ENCODE assay signal across 1 cellular context in the genomic region with DNA sequence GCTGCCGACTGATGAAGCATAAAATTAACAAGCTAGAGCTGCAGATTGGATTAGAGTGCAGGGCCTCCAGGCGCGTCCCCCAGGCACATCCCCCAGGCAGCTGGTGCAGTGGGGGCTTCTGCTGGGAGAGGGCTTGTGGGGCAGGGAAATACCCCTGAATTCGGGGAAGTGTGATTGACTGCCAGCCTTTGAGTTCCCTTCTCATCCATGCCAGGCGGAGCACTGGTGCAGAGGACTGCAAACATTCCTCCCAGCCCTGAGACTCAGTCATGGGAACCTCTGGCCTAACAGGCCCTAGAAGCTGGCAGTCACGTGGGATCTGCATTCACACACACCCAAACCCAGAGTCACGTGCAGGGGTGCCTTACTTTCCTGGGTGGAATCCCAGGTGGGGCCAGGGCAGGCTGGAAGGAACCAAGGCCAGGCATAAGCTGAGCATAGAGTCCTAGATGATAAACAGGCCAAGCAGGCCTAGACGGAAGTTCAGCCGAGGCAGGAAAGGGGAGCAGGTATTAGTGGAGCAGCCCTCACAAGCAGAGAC.
TF ChIP-seq lines count a peak whose summit lies in the region.

No MANE protein-coding gene starts in this region.

TF ChIP-seq in WTC11, 78 proteins besides CTCF, POLR2A, EP300 and RAD21 (continued from another document):
- TF ChIP-seq, protein P1, sequence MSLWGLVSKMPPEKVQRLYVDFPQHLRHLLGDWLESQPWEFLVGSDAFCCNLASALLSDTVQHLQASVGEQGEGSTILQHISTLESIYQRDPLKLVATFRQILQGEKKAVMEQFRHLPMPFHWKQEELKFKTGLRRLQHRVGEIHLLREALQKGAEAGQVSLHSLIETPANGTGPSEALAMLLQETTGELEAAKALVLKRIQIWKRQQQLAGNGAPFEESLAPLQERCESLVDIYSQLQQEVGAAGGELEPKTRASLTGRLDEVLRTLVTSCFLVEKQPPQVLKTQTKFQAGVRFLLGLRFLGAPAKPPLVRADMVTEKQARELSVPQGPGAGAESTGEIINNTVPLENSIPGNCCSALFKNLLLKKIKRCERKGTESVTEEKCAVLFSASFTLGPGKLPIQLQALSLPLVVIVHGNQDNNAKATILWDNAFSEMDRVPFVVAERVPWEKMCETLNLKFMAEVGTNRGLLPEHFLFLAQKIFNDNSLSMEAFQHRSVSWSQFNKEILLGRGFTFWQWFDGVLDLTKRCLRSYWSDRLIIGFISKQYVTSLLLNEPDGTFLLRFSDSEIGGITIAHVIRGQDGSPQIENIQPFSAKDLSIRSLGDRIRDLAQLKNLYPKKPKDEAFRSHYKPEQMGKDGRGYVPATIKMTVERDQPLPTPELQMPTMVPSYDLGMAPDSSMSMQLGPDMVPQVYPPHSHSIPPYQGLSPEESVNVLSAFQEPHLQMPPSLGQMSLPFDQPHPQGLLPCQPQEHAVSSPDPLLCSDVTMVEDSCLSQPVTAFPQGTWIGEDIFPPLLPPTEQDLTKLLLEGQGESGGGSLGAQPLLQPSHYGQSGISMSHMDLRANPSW (CRISPR knock-in tag; conservative IDR thresholded peaks at IDR 0.05; ENCODE audit: low read depth) = no peak
- TF ChIP-seq ZNF219 (CRISPR knock-in tag; IDR thresholded peaks at IDR 0.05; ENCODE audit: borderline replicate concordance) (no peak), ARID4B (CRISPR knock-in tag; IDR thresholded peaks at IDR 0.05; ENCODE audit: borderline replicate concordance) (no peak), RORB (CRISPR knock-in tag; IDR thresholded peaks at IDR 0.05) (no peak)
- TF ChIP-seq, protein P2, sequence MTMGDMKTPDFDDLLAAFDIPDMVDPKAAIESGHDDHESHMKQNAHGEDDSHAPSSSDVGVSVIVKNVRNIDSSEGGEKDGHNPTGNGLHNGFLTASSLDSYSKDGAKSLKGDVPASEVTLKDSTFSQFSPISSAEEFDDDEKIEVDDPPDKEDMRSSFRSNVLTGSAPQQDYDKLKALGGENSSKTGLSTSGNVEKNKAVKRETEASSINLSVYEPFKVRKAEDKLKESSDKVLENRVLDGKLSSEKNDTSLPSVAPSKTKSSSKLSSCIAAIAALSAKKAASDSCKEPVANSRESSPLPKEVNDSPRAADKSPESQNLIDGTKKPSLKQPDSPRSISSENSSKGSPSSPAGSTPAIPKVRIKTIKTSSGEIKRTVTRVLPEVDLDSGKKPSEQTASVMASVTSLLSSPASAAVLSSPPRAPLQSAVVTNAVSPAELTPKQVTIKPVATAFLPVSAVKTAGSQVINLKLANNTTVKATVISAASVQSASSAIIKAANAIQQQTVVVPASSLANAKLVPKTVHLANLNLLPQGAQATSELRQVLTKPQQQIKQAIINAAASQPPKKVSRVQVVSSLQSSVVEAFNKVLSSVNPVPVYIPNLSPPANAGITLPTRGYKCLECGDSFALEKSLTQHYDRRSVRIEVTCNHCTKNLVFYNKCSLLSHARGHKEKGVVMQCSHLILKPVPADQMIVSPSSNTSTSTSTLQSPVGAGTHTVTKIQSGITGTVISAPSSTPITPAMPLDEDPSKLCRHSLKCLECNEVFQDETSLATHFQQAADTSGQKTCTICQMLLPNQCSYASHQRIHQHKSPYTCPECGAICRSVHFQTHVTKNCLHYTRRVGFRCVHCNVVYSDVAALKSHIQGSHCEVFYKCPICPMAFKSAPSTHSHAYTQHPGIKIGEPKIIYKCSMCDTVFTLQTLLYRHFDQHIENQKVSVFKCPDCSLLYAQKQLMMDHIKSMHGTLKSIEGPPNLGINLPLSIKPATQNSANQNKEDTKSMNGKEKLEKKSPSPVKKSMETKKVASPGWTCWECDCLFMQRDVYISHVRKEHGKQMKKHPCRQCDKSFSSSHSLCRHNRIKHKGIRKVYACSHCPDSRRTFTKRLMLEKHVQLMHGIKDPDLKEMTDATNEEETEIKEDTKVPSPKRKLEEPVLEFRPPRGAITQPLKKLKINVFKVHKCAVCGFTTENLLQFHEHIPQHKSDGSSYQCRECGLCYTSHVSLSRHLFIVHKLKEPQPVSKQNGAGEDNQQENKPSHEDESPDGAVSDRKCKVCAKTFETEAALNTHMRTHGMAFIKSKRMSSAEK (CRISPR knock-in tag; IDR thresholded peaks at IDR 0.05; ENCODE audit: borderline replicate concordance) = no peak
